In the genomic region with DNA sequence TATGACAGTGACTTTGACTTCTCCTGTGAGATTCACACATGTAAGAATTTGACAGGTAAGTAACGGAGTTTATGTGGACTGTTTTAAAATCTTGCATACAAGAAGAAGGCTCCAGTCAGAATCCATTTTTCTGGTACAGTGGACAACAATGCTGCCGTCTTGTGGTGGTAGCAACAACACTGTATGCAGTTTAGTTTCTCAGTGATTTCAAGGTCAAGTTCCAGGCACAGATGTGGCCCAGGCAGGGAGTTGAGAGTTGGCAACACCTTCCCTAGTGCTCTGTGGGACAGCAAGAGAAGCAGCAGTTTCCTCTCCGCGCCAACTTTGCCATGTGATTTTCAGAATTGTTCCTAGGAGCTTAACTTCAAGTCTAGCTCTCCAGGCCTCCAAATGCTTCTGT, we compare ENCODE assay signal across 27 cellular contexts. TPM values are rescaled to one million over a fixed set of nuclear protein-coding genes. Genes with fewer than 3 reads are reported as not detected.
DNase-seq lines count a peak whose midpoint lies in the region; ATAC-seq, FAIRE-seq and TF ChIP-seq lines count a peak whose summit lies in the region.
"Had no signal": no experiment of that assay in that cellular context is flagged by ENCODE, and none has a peak within 500 bp of the region (broad histone marks: within the 10 kb centered on the region; RNA-seq: fewer than 3 reads in every experiment).

No MANE protein-coding gene starts in this region.

- H4K20me1 ChIP-seq in HepG2 (ENCODE audit: insufficient read depth, low read length) = no peaks in the 10 kb centered on the region

- H3K4me2 ChIP-seq in HepG2 (ENCODE audit: low read depth, low read length) = no peak overlapping the region
- H3K4me2 ChIP-seq: A549 had no signal

- H3K9ac ChIP-seq in HepG2 (ENCODE audit: insufficient read depth, low read depth, low read length) = no peak overlapping the region

- DNase-seq in HepG2 (ENCODE audit: low spot score) = no peak
- no peak for DNase-seq in right lobe of liver
- DNase-seq in WERI-Rb-1 = no peak
- peak; percentile 0 for DNase-seq in fibroblast of villous mesenchyme (ENCODE audit: low read depth)
- no peak for DNase-seq in NCI-H1092 (lab: John Stamatoyannopoulos, UW)
- no peak for DNase-seq in activated T-helper 1 cell treated with anti-CD3 and anti-CD28 coated beads, Interleukin-12 subunit alpha, Interleukin-12 subunit beta, Interleukin-2, Interleukin-4 antibody, amounts not matched to agents 30 ng/mL and 10 ng/mL and 1 ng/mL, durations not matched to agents 14 hours and 24 hours and 36 hours (ENCODE audit: low spot score)
- DNase-seq: activated CD4-positive, alpha-beta T cell treated with anti-CD3 and anti-CD28 coated beads, Interleukin-2, amount 10 ng/mL, durations not matched to agents 24 days and 14 days; activated CD8-positive, alpha-beta memory T cell treated with anti-CD3 and anti-CD28 coated beads, Interleukin-2, amount 10 ng/mL, durations not matched to agents 7 days and 5 days; C1 segment of cervical spinal cord; effector CD8-positive, alpha-beta T cell; Kasumi-1; mesendoderm; naive B cell; NCI-H1092 treated with DMSO at 0.1 percent for 48 hours; NCI-H2081; NCI-H446 treated with DMSO at 0.1 percent for 48 hours; occipital lobe; Peyer's patch; stomach had no signal

- POLR2A ChIA-PET in HepG2 (lab: Yijun Ruan, JAX) = no interaction called here

- no peaks in the 10 kb centered on the region for H3K27me3 Mint-ChIP-seq in activated T-helper 1 cell treated with anti-CD3 and anti-CD28 coated beads, Interleukin-12 subunit alpha, Interleukin-12 subunit beta, Interleukin-2, Interleukin-4 antibody, amounts not matched to agents 30 ng/mL and 10 ng/mL and 1 ng/mL, durations not matched to agents 14 hours and 24 hours and 36 hours (ENCODE audit: insufficient read depth)
- H3K27me3 Mint-ChIP-seq: activated CD4-positive, alpha-beta T cell treated with anti-CD3 and anti-CD28 coated beads, Interleukin-2, amount 10 ng/mL, durations not matched to agents 24 days and 14 days; activated CD8-positive, alpha-beta memory T cell treated with anti-CD3 and anti-CD28 coated beads, Interleukin-2, amount 10 ng/mL, durations not matched to agents 7 days and 5 days; naive B cell had no signal

- H3K27me3 ChIP-seq in HepG2 (ENCODE audit: control insufficient read depth in 1 of 2, insufficient read depth in 2 of 2, low read length in 2 of 2) (no peaks in the 10 kb centered on the region), right lobe of liver (no peaks in the 10 kb centered on the region), WERI-Rb-1 (ENCODE audit: insufficient read depth, low read depth, severe bottlenecking) (no peaks in the 10 kb centered on the region)
- H3K27me3 ChIP-seq: Peyer's patch, SJSA1, stomach had no signal

- H3K27ac Mint-ChIP-seq in activated T-helper 1 cell treated with anti-CD3 and anti-CD28 coated beads, Interleukin-12 subunit alpha, Interleukin-12 subunit beta, Interleukin-2, Interleukin-4 antibody, amounts not matched to agents 30 ng/mL and 10 ng/mL and 1 ng/mL, durations not matched to agents 14 hours and 24 hours and 36 hours = no peak overlapping the region
- H3K27ac Mint-ChIP-seq: activated CD4-positive, alpha-beta T cell treated with anti-CD3 and anti-CD28 coated beads, Interleukin-2, amount 10 ng/mL, durations not matched to agents 24 days and 14 days; activated CD8-positive, alpha-beta memory T cell treated with anti-CD3 and anti-CD28 coated beads, Interleukin-2, amount 10 ng/mL, durations not matched to agents 7 days and 5 days; activated naive CD4-positive, alpha-beta T cell treated with anti-CD3 and anti-CD28 coated beads, Interleukin-2, amount 50 U/mL, for 24 hours; naive B cell had no signal

- H3K4me3 ChIP-seq in HepG2 (replicated peaks in 1 of 3; ENCODE audit: insufficient read depth in 1 of 3, low read depth in 2 of 3, low read length in 3 of 3) (no peak overlapping the region), right lobe of liver (no peak overlapping the region), WERI-Rb-1 (ENCODE audit: low read depth, low read length) (no peak overlapping the region), fibroblast of villous mesenchyme (ENCODE audit: low read depth, low read length) (no peak overlapping the region)
- H3K4me3 ChIP-seq: A549, Peyer's patch, SJSA1, stomach had no signal

- TF ChIP-seq RAD21 in HepG2 (CRISPR knock-in tag; IDR thresholded peaks at IDR 0.05) = no peak

- WGBS in HepG2 (ENCODE audit: low lambda C conversion rate) = 64% methylated on average over 4 of the region's 4 CpGs
- WGBS in right lobe of liver (ENCODE audit: insufficient coverage, low coverage, low lambda C conversion rate, missing lambda C conversion rate) = 100% methylated on average over 1 of the region's 4 CpGs

- H3K9me3 Mint-ChIP-seq in activated T-helper 1 cell treated with anti-CD3 and anti-CD28 coated beads, Interleukin-12 subunit alpha, Interleukin-12 subunit beta, Interleukin-2, Interleukin-4 antibody, amounts not matched to agents 30 ng/mL and 10 ng/mL and 1 ng/mL, durations not matched to agents 14 hours and 24 hours and 36 hours = peaks cover 35% of the 10 kb centered on the region

- TF ChIP-seq EP300 in HepG2 (IDR thresholded peaks at IDR 0.05; ENCODE audit: low read depth in 2 of 2, low read length in 2 of 2) = no peak
- TF ChIP-seq EP300 in HepG2 (CRISPR knock-in tag; IDR thresholded peaks at IDR 0.05; ENCODE audit: borderline replicate concordance) = no peak

- no peak for FAIRE-seq in HepG2 (lab: Jason Lieb, UNC)
- FAIRE-seq: A549, astrocyte, D721Med had no signal

- ATAC-seq in HepG2 (peak; percentile 35; the same call in 1 of the 3 replicates), right lobe of liver (no peak), HG02884 (IDR thresholded peaks at IDR 0.05; ENCODE audit: unreplicated experiment) (no peak), GM21786 (IDR thresholded peaks at IDR 0.05; ENCODE audit: unreplicated experiment) (no peak)
- ATAC-seq: A549; activated CD8-positive, alpha-beta memory T cell treated with anti-CD3 and anti-CD28 coated beads, Interleukin-2, amount 10 ng/mL, durations not matched to agents 7 days and 5 days had no signal

- H3K79me2 ChIP-seq in HepG2 (ENCODE audit: insufficient read depth, low read length) = no peaks in the 10 kb centered on the region

- H3K27ac ChIP-seq in HepG2 (ENCODE audit: extremely low read length, insufficient read depth, low read length) (no peak overlapping the region), right lobe of liver (no peak overlapping the region), WERI-Rb-1 (no peak overlapping the region)
- H3K27ac ChIP-seq: A549, Peyer's patch, SJSA1, stomach had no signal

- H2AFZ ChIP-seq in HepG2 (ENCODE audit: low read length) = no peak overlapping the region

- H3K4me1 Mint-ChIP-seq in activated T-helper 1 cell treated with anti-CD3 and anti-CD28 coated beads, Interleukin-12 subunit alpha, Interleukin-12 subunit beta, Interleukin-2, Interleukin-4 antibody, amounts not matched to agents 30 ng/mL and 10 ng/mL and 1 ng/mL, durations not matched to agents 14 hours and 24 hours and 36 hours (ENCODE audit: low read depth) = peaks cover 9% of the 10 kb centered on the region

- CTCF ChIA-PET in HepG2 (lab: Yijun Ruan, JAX; ENCODE audit: low intra/inter-chr PET ratio, low total read pairs) = no interaction called here

- H3K36me3 ChIP-seq in HepG2 (replicated peaks in 1 of 2; ENCODE audit: control insufficient read depth in 1 of 2, insufficient read depth in 2 of 2, low read length in 2 of 2) = no peaks in the 10 kb centered on the region
- no peaks in the 10 kb centered on the region for H3K36me3 ChIP-seq in right lobe of liver
- no peaks in the 10 kb centered on the region for H3K36me3 ChIP-seq in WERI-Rb-1
- H3K36me3 ChIP-seq: Peyer's patch, SJSA1, stomach had no signal

- peaks cover 9% of the 10 kb centered on the region; the same call in 1 of the 2 replicates for H3K9me3 ChIP-seq in HepG2 (ENCODE audit: low read length)
- H3K9me3 ChIP-seq in right lobe of liver = no peaks in the 10 kb centered on the region
- H3K9me3 ChIP-seq in WERI-Rb-1 (ENCODE audit: severe bottlenecking) = peaks cover 10% of the 10 kb centered on the region
- H3K9me3 ChIP-seq: A549 had no signal

- H3K4me1 ChIP-seq in HepG2 (ENCODE audit: insufficient read depth, low read length) (no peaks in the 10 kb centered on the region), right lobe of liver (no peaks in the 10 kb centered on the region)
- H3K4me1 ChIP-seq: A549, Peyer's patch, SJSA1, stomach had no signal

- TF ChIP-seq CTCF in HepG2 (CRISPR knock-in tag; IDR thresholded peaks at IDR 0.05) (peak; percentile 39), right lobe of liver (IDR thresholded peaks at IDR 0.05) (no peak), WERI-Rb-1 (IDR thresholded peaks at IDR 0.05; ENCODE audit: low read depth, low read length) (peak; percentile 32; the same call in 1 of the 2 replicates), fibroblast of villous mesenchyme (IDR thresholded peaks at IDR 0.05; ENCODE audit: insufficient read depth, low read depth, low read length) (no peak)

- no peaks in the 10 kb centered on the region for H3K36me3 Mint-ChIP-seq in activated T-helper 1 cell treated with anti-CD3 and anti-CD28 coated beads, Interleukin-12 subunit alpha, Interleukin-12 subunit beta, Interleukin-2, Interleukin-4 antibody, amounts not matched to agents 30 ng/mL and 10 ng/mL and 1 ng/mL, durations not matched to agents 14 hours and 24 hours and 36 hours (ENCODE audit: low read depth)

- TF ChIP-seq POLR2A in HepG2 (IDR thresholded peaks at IDR 0.05; ENCODE audit: insufficient read depth in 1 of 2, low read depth in 2 of 2, low read length in 2 of 2) (no peak), right lobe of liver (IDR thresholded peaks at IDR 0.05) (no peak)

- no TSS peak for BruUV-seq in HepG2 (replicated peaks; lab: Mats Ljungman, UMichigan)

- intact Hi-C loops in HepG2 (cut with micrococcal nuclease; ENCODE audit: unreplicated experiment) = no loop called here
- intact Hi-C loops in right lobe of liver (cut with DNase I) = no loop called here
- intact Hi-C loops in activated T-helper 1 cell treated with anti-CD3 and anti-CD28 coated beads, Interleukin-12 subunit alpha, Interleukin-12 subunit beta, Interleukin-2, Interleukin-4 antibody, amounts not matched to agents 30 ng/mL and 10 ng/mL and 1 ng/mL, durations not matched to agents 14 hours and 24 hours and 36 hours (cut with micrococcal nuclease) = no loop called here

- in situ Hi-C loops in HepG2 (cut with HindIII; ENCODE audit: extremely low pct_ligation_motif_present, low pct_unique_long_range_greater_than_20kb) = no loop called here

- H3K4me3 Mint-ChIP-seq in activated T-helper 1 cell treated with anti-CD3 and anti-CD28 coated beads, Interleukin-12 subunit alpha, Interleukin-12 subunit beta, Interleukin-2, Interleukin-4 antibody, amounts not matched to agents 30 ng/mL and 10 ng/mL and 1 ng/mL, durations not matched to agents 14 hours and 24 hours and 36 hours = no peak overlapping the region
- H3K4me3 Mint-ChIP-seq: activated CD4-positive, alpha-beta T cell treated with anti-CD3 and anti-CD28 coated beads, Interleukin-2, amount 10 ng/mL, durations not matched to agents 24 days and 14 days; activated CD8-positive, alpha-beta memory T cell treated with anti-CD3 and anti-CD28 coated beads, Interleukin-2, amount 10 ng/mL, durations not matched to agents 7 days and 5 days; activated naive CD4-positive, alpha-beta T cell treated with anti-CD3 and anti-CD28 coated beads, Interleukin-2, amount 50 U/mL, for 24 hours had no signal

RNA-seq across cellular contexts. Expression of gene STPG2, which starts 56.0 kb away (rescaled TPM):
- total RNA-seq in HepG2 (2016; rRNA removed; fragmentation: Illumina TruSeq; extraction: Trizol) = 0.07 TPM in 1 of 2 replicates, not detected in the other
- not detected in 2 replicates for total RNA-seq in HepG2 (2016; cell fraction: cytosol; rRNA removed; fragmentation: Illumina TruSeq; extraction: Trizol; ENCODE audit: low read depth)
- not detected in 2 replicates for total RNA-seq in HepG2 (2016; cell fraction: insoluble cytoplasmic fraction; rRNA removed; fragmentation: Illumina TruSeq; extraction: Trizol)
- not detected in 2 replicates for total RNA-seq in HepG2 (2016; cell fraction: membrane; rRNA removed; fragmentation: Illumina TruSeq; extraction: Trizol)
- total RNA-seq in HepG2 (2016; cell fraction: nucleus; rRNA removed; fragmentation: Illumina TruSeq; extraction: Trizol) = not detected in 2 replicates
- not detected in 2 replicates for polyA plus RNA-seq in HepG2 (2011; rRNA removed)
- polyA plus RNA-seq in HepG2 (2011; cell fraction: cytosol; rRNA removed) = not detected in 2 replicates
- not detected in 2 replicates for polyA plus RNA-seq in HepG2 (2011; cell fraction: nucleus; rRNA removed)
- polyA plus RNA-seq in HepG2 (2012) = not detected in 2 replicates
- not detected in 2 replicates for polyA plus RNA-seq in HepG2 (2016; cell fraction: cytosol; fragmentation: Illumina TruSeq; extraction: Trizol; ENCODE audit: low read depth)
- not detected in 2 replicates for polyA plus RNA-seq in HepG2 (2016; cell fraction: insoluble cytoplasmic fraction; fragmentation: Illumina TruSeq; extraction: Trizol; ENCODE audit: low read depth)
- not detected in 2 replicates for polyA plus RNA-seq in HepG2 (2016; cell fraction: membrane; fragmentation: Illumina TruSeq; extraction: Trizol; ENCODE audit: low read depth)
- polyA plus RNA-seq in HepG2 (2016; cell fraction: nucleus; fragmentation: Illumina TruSeq; extraction: Trizol; ENCODE audit: insufficient read depth, low read depth) = not detected in 2 replicates
- polyA minus RNA-seq in HepG2 (2011; rRNA and poly(A)+ RNA removed; ENCODE audit: low replicate concordance) = 0.14 TPM in 1 of 2 replicates, not detected in the other
- not detected in 2 replicates for polyA minus RNA-seq in HepG2 (2011; cell fraction: cytosol; rRNA and poly(A)+ RNA removed)
- 0.50 TPM in 1 of 2 replicates, not detected in the other for polyA minus RNA-seq in HepG2 (2011; cell fraction: nucleus; rRNA and poly(A)+ RNA removed)
- under 1 TPM in 4 of 6 experiments, not detected in 2; 0.25 to 0.46 (median 0.40) TPM for total RNA-seq in right lobe of liver
- under 0.01 and 0.32 TPM in 2 replicates for total RNA-seq in fibroblast of villous mesenchyme
- not detected in 2 replicates for total RNA-seq in activated T-helper 1 cell treated with anti-CD3 and anti-CD28 coated beads, Interleukin-12 subunit alpha, Interleukin-12 subunit beta, Interleukin-2, Interleukin-4 antibody, amounts not matched to agents 30 ng/mL and 10 ng/mL and 1 ng/mL, durations not matched to agents 14 hours and 24 hours and 36 hours
- total RNA-seq: activated CD4-positive, alpha-beta T cell treated with anti-CD3 and anti-CD28 coated beads, Interleukin-2, amount 10 ng/mL, durations not matched to agents 24 days and 14 days; activated CD8-positive, alpha-beta memory T cell treated with anti-CD3 and anti-CD28 coated beads, Interleukin-2, amount 10 ng/mL, durations not matched to agents 7 days and 5 days; G401; Peyer's patch; SJSA1 had no signal

Comparison
In these comparisons a context has a peak if more than half of its experiments do, and no peak if none do; other contexts are left out.
1. CTCF ChIP-seq: peak in HepG2 (single experiment) and WERI-Rb-1 (single experiment); none in right lobe of liver (0 of 4) and fibroblast of villous mesenchyme (single experiment).